In the genomic region with DNA sequence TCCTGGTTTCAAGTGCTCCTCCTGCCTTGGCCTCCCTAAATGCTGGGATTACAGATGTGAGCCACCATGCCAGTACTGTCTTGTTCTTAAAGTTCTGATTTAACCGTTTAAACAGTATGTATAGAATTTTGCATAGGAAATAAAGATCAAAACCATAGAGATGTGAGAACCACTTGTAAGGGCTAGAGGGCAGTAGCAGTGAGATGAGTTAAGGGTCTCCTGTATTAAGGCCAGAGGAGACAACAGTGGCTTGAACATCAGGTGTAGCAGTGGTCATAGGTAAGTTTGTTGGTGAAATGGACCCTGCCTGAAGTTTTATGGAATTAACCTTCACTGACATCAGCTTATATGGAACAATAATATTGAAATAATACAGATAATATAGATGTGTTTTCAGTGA, we compare ENCODE assay signal across 24 cellular contexts.
DNase-seq lines count a peak whose midpoint lies in the region; ATAC-seq and TF ChIP-seq lines count a peak whose summit lies in the region.
"Had no signal": no experiment of that assay in that cellular context is flagged by ENCODE, and none has a peak within 500 bp of the region (broad histone marks: within the 10 kb centered on the region; RNA-seq: fewer than 3 reads in every experiment).

No MANE protein-coding gene starts in this region.

- no peak overlapping the region for H3K4me3 ChIP-seq in A673 (ENCODE audit: low read depth, low read length, poor library complexity, severe bottlenecking)
- no peak overlapping the region for H3K4me3 ChIP-seq in epithelial cell of proximal tubule (ENCODE audit: low read depth, low read length)
- H3K4me3 ChIP-seq in hepatocyte, result no peak overlapping the region
- no peak overlapping the region for H3K4me3 ChIP-seq in MG63
- H3K4me3 ChIP-seq: GM12878 had no signal

- H3K4me1 ChIP-seq in A673 (ENCODE audit: insufficient read depth, low read length, poor library complexity, severe bottlenecking), result no peaks in the 10 kb centered on the region
- no peaks in the 10 kb centered on the region for H3K4me1 ChIP-seq in hepatocyte (ENCODE audit: insufficient read depth)
- H3K4me1 ChIP-seq: BE2C, Caco-2 had no signal

- POLR2A ChIA-PET in A673 (lab: Charles Lee; ENCODE audit: low non-redundant PET), result no interaction called here
- POLR2A ChIA-PET in WTC11 (lab: Charles Lee), result no interaction called here

- H3K4me1 Mint-ChIP-seq in WTC11, result peaks cover 12% of the 10 kb centered on the region

- no peaks in the 10 kb centered on the region for H3K79me2 ChIP-seq in hepatocyte

- H4K20me1 ChIP-seq in hepatocyte (ENCODE audit: insufficient read depth, poor library complexity, severe bottlenecking), result no peaks in the 10 kb centered on the region

- no peaks in the 10 kb centered on the region for H3K27me3 Mint-ChIP-seq in WTC11 (ENCODE audit: low read depth)

- no peak overlapping the region for H2AFZ ChIP-seq in hepatocyte

- no TSS peak for BruUV-seq in A673 (replicated peaks; lab: Mats Ljungman, UMichigan)

- H3K27ac ChIP-seq in A673 (ENCODE audit: low read depth, low read length, poor library complexity, severe bottlenecking) (no peak overlapping the region), hepatocyte (no peak overlapping the region)
- H3K27ac ChIP-seq: RWPE1 had no signal

- no peak overlapping the region for H3K4me2 ChIP-seq in hepatocyte

- 80% methylated on average over 1 of the region's 1 CpG for WGBS in hepatocyte (ENCODE audit: low lambda C conversion rate, missing lambda C conversion rate)

- TF ChIP-seq CTCF in A673 (conservative IDR thresholded peaks at IDR 0.05; ENCODE audit: low read depth, low read length), result 0 out of 2 replicates have a peak, but pooled peaks have one; percentile 11
- TF ChIP-seq CTCF in WTC11 (IDR thresholded peaks at IDR 0.05), result no peak
- TF ChIP-seq CTCF in epithelial cell of proximal tubule (conservative IDR thresholded peaks at IDR 0.05; ENCODE audit: low read depth, low read length), result peak; percentile 27
- TF ChIP-seq CTCF in hepatocyte (IDR thresholded peaks at IDR 0.05; ENCODE audit: poor library complexity), result no peak

- no peaks in the 10 kb centered on the region for H3K9me2 ChIP-seq in hepatocyte (replicated peaks; ENCODE audit: insufficient read depth)

- CTCF ChIA-PET in A673 (lab: Charles Lee), result no interaction called here
- CTCF ChIA-PET in WTC11 (lab: Charles Lee), result interaction anchor here (1.2 kb wide), 1 partner anchor 8 kb away, joined by 4 read pairs; no protein-coding TSS in a partner anchor

- no peak overlapping the region for H3K4me3 Mint-ChIP-seq in WTC11
- H3K4me3 Mint-ChIP-seq: CD4-positive, alpha-beta T cell had no signal

- DNase-seq in A673 (ENCODE audit: low spot score) (no peak), HT-29 (ENCODE audit: low spot score) (peak; percentile 7), WTC11 (ENCODE audit: low spot score) (no peak), epithelial cell of proximal tubule (ENCODE audit: low read depth) (no peak), RPMI8226 (no peak), hepatocyte (ENCODE audit: low spot score) (no peak), MG63 (no peak)
- DNase-seq: 8988T; BE2C; Caco-2; CD4-positive, alpha-beta T cell; H7; IMR-90; Karpas-422; NCI-H1092 treated with DMSO at 0.1 percent for 48 hours; NCI-H146; NCI-H2081; NCI-H2171 treated with DMSO at 0.1 percent for 48 hours; NCI-H446 treated with DMSO at 0.1 percent for 48 hours; NCI-H69; SIG-M5 had no signal

- no peaks in the 10 kb centered on the region for H3K27me3 ChIP-seq in A673 (replicated peaks; ENCODE audit: insufficient read depth, low read depth, low read length, poor library complexity)
- H3K27me3 ChIP-seq in hepatocyte, result no peaks in the 10 kb centered on the region
- no peaks in the 10 kb centered on the region for H3K27me3 ChIP-seq in MG63
- H3K27me3 ChIP-seq: BE2C had no signal

- intact Hi-C loops in A673 (cut with micrococcal nuclease; ENCODE audit: unreplicated experiment), result no loop called here

- H3K9me3 Mint-ChIP-seq in WTC11, result no peaks in the 10 kb centered on the region
- H3K9me3 Mint-ChIP-seq: CD4-positive, alpha-beta T cell had no signal

- H3K36me3 ChIP-seq in A673 (ENCODE audit: insufficient read depth, low read length, poor library complexity, severe bottlenecking) (no peaks in the 10 kb centered on the region), hepatocyte (replicated peaks; ENCODE audit: insufficient read depth, low read depth) (no peaks in the 10 kb centered on the region), MG63 (no peaks in the 10 kb centered on the region)
- H3K36me3 ChIP-seq: BE2C had no signal

- no peak overlapping the region for H3K27ac Mint-ChIP-seq in WTC11
- H3K27ac Mint-ChIP-seq: CD4-positive, alpha-beta T cell had no signal

- peak; percentile 65 for ATAC-seq in WTC11
- no peak for ATAC-seq in HG03432 (IDR thresholded peaks at IDR 0.05; ENCODE audit: unreplicated experiment)
- ATAC-seq: GM12878 had no signal

- no peaks in the 10 kb centered on the region for H3K9me3 ChIP-seq in A673 (ENCODE audit: low read depth, low read length, poor library complexity, severe bottlenecking)
- H3K9me3 ChIP-seq in hepatocyte (ENCODE audit: low read depth), result no peaks in the 10 kb centered on the region
- H3K9me3 ChIP-seq in MG63, result no peaks in the 10 kb centered on the region
- H3K9me3 ChIP-seq: BE2C, Caco-2 had no signal

- no peaks in the 10 kb centered on the region for H3K36me3 Mint-ChIP-seq in WTC11

TF ChIP-seq in WTC11, 78 proteins besides CTCF, POLR2A, EP300 and RAD21:
- peak; percentile 41; the same call in 1 of the 2 replicates for TF ChIP-seq ZNF121 (CRISPR knock-in tag; IDR thresholded peaks at IDR 0.05)
- TF ChIP-seq GABPB1 (CRISPR knock-in tag; IDR thresholded peaks at IDR 0.05), result no peak
TF ChIP-seq in WTC11: peak in this region for 1.

Comparison
In these comparisons a context has a peak if more than half of its experiments do, and no peak if none do; other contexts are left out.
1. CTCF ChIP-seq: peak in A673 (single experiment) and epithelial cell of proximal tubule (single experiment); none in WTC11 (single experiment) and hepatocyte (single experiment).